Comparison of ENCODE assay signal across 8 cellular contexts in genomic region chr19:40604647-40605200, GRCh38. TPM values are rescaled to one million over a fixed set of nuclear protein-coding genes. Genes with fewer than 3 reads are reported as not detected.
DNase-seq lines count a peak whose midpoint lies in the region; ATAC-seq, FAIRE-seq and TF ChIP-seq lines count a peak whose summit lies in the region.

No MANE protein-coding gene starts in this region.

- H3K4me1 ChIP-seq in H1 (replicated peaks in 1 of 4; ENCODE audit: control insufficient read depth in 3 of 4, insufficient read depth in 4 of 4, low read length in 3 of 4) (peaks cover 9 to 43% (median 25%) of the 10 kb centered on the region in 4 experiments), ovary (ENCODE audit: insufficient read depth) (peaks cover 13% of the 10 kb centered on the region)

- TF ChIP-seq RAD21 in H1 (IDR thresholded peaks at IDR 0.05 in 1 of 2, conservative IDR thresholded peaks at IDR 0.05 in 1 of 2; ENCODE audit: low read depth in 2 of 2, low read length in 2 of 2) = no peak

- H3K27me3 ChIP-seq in H1 (replicated peaks in 1 of 4; ENCODE audit: control insufficient read depth in 3 of 4, extremely low read depth in 1 of 4, insufficient read depth in 3 of 4, low read length in 3 of 4) = peaks cover 6 to 56% (median 51%) of the 10 kb centered on the region in 4 experiments
- H3K27me3 ChIP-seq in ovary = no peaks in the 10 kb centered on the region

- TF ChIP-seq POLR2A in H1 (IDR thresholded peaks at IDR 0.05; ENCODE audit: control extremely low read depth in 1 of 2, low read depth in 2 of 2, low read length in 2 of 2) (no peak), ovary (IDR thresholded peaks at IDR 0.05) (no peak)

- H3K4me2 ChIP-seq in H1 (ENCODE audit: insufficient read depth in 1 of 2, low read depth in 2 of 2, low read length in 2 of 2) = peak overlapping the region; percentile 82 to 97

- ATAC-seq in GM18511 (IDR thresholded peaks at IDR 0.05; ENCODE audit: unreplicated experiment) = no peak

- no peaks in the 10 kb centered on the region for H3K79me2 ChIP-seq in H1 (ENCODE audit: control insufficient read depth in 1 of 2, insufficient read depth in 2 of 2, low read length in 2 of 2)

- H4K91ac ChIP-seq in H1 (replicated peaks; ENCODE audit: insufficient read length, low read length) = no peak overlapping the region

- FAIRE-seq in H1 (lab: Jason Lieb, UNC) = no peak

- no peak overlapping the region for H2BK12ac ChIP-seq in H1 (ENCODE audit: low read depth, low read length)

- TF ChIP-seq EP300 in H1 (IDR thresholded peaks at IDR 0.05; ENCODE audit: borderline replicate concordance in 1 of 2, low read depth in 2 of 2, low read length in 2 of 2) (no peak), ovary (IDR thresholded peaks at IDR 0.05) (no peak)

- H3K9me3 ChIP-seq in H1 (ENCODE audit: insufficient read depth in 2 of 2, low read depth in 1 of 2, low read length in 1 of 2) = no peaks in the 10 kb centered on the region
- no peaks in the 10 kb centered on the region for H3K9me3 ChIP-seq in ovary

- H2BK120ac ChIP-seq in H1 (replicated peaks; ENCODE audit: low read depth, low read length) = no peak overlapping the region

- no peak overlapping the region for H4K8ac ChIP-seq in H1 (ENCODE audit: extremely low read depth, insufficient read depth, low read length)

- no peak overlapping the region for H3K4ac ChIP-seq in H1 (replicated peaks; ENCODE audit: insufficient read length, low read depth, low read length)

- 42% methylated on average over 25 of the region's 27 CpGs; no CpG with 5 or more reads in 1 of the 2 experiments for WGBS in H1 (ENCODE audit: extremely low coverage in 1 of 2, insufficient coverage in 1 of 2, insufficient read length in 1 of 2, insufficient replicate concordance in 2 of 2, low coverage in 1 of 2, low lambda C conversion rate in 2 of 2, missing lambda C conversion rate in 1 of 2), 2 experiments
- WGBS in ovary, 3 donors = 41 to 54% (median 45%) methylated on average over 17 to 27 of the region's 27 CpGs

- DNase-seq in DMS53 (lab: John Stamatoyannopoulos, UW) (peak; percentile 84), NCI-H2227 treated with DMSO at 0.1 percent for 48 hours (lab: John Stamatoyannopoulos, UW) (peak; percentile 42), H1 (ENCODE audit: low read depth in 1 of 2, low spot score in 2 of 2) (no peak), ovary (peak; percentile 49 to 76 (median 73)), HPDE6-E6E7 (ENCODE audit: extremely low spot score) (no peak), SKM-1 (lab: John Stamatoyannopoulos, UW; ENCODE audit: unreplicated experiment) (no peak)
- DNase-seq in central memory CD4-positive, alpha-beta T cell = no peak

- H3K14ac ChIP-seq in H1 (ENCODE audit: insufficient read length) = no peak overlapping the region

- no peak overlapping the region for H2BK5ac ChIP-seq in H1 (ENCODE audit: low read depth, low read length)

- H2BK15ac ChIP-seq in H1 (ENCODE audit: low read length) = no peak overlapping the region

- H3K4me3 ChIP-seq in H1 (ENCODE audit: extremely low read depth in 1 of 4, insufficient read depth in 2 of 4, low read depth in 3 of 4, low read length in 4 of 4) (peak overlapping the region; percentile 23 to 61 (median 40); a peak in 7 of 8 replicates), ovary (peak overlapping the region; percentile 34)

- POLR2A ChIA-PET in H1 (lab: Charles Lee; ENCODE audit: partially characterized antibody) = interaction anchor here (0.6 to 4.4 kb wide), 7 partner anchors 10 to 1091 kb away, joined by 3 to 30 read pairs (median 7); no protein-coding TSS in a partner anchor

- 0 out of 2 replicates have a peak, but pooled peaks cover 2% of the 10 kb centered on the region for H3K79me1 ChIP-seq in H1 (ENCODE audit: low read depth, low read length)

- intact Hi-C loops in ovary (cut with DNase I) = loop anchor here in 3 of 4 donors (5.0 to 10.0 kb wide), 2 partner anchors 140 to 182 kb away; partner anchors contain the start of genes BLVRB (in 2 of the 3) and SPTBN4 (in 2 of the 3)

- no peak overlapping the region for H3K9ac ChIP-seq in H1 (replicated peaks in 1 of 4; ENCODE audit: extremely low read depth in 1 of 4, low read depth in 3 of 4, low read length in 3 of 4)

- TF ChIP-seq CTCF in H1 (IDR thresholded peaks at IDR 0.05; ENCODE audit: control extremely low read depth in 1 of 3, insufficient read depth in 1 of 3, low read depth in 1 of 3, low read length in 3 of 3) (no peak), ovary (IDR thresholded peaks at IDR 0.05) (no peak)

- no peak overlapping the region for H2AFZ ChIP-seq in H1 (ENCODE audit: low read length)

- H3K27ac ChIP-seq in H1 (ENCODE audit: low read depth, low read length) (no peak overlapping the region), ovary (peak overlapping the region in 1 of 2 donors; percentile 87)

- no peak overlapping the region for H3K56ac ChIP-seq in H1 (replicated peaks; ENCODE audit: insufficient read length, low read depth, low read length)

- H2AK5ac ChIP-seq in H1 (ENCODE audit: low read depth, low read length) = no peak overlapping the region

- no peak overlapping the region for H3K18ac ChIP-seq in H1 (ENCODE audit: extremely low read depth, low read length)

- peaks cover 29% of the 10 kb centered on the region; the same call in 1 of the 2 replicates for H3K23me2 ChIP-seq in H1 (ENCODE audit: low read depth, low read length)

- no peak overlapping the region for H4K5ac ChIP-seq in H1 (ENCODE audit: insufficient read length, low read depth, low read length)

- no peak overlapping the region for H3K23ac ChIP-seq in H1 (ENCODE audit: insufficient read length)

- CTCF ChIA-PET in H1 (lab: Charles Lee; ENCODE audit: partially characterized antibody) = interaction anchor here (1.0 to 11.3 kb wide), 9 partner anchors 10 to 75 kb away, joined by 3 to 100 read pairs (median 4); no protein-coding TSS in a partner anchor

- H3K36me3 ChIP-seq in H1 (ENCODE audit: control insufficient read depth in 2 of 4, insufficient read depth in 4 of 4, low read length in 3 of 4) = no peaks in the 10 kb centered on the region; a peak in 1 of 8 replicates
- H3K36me3 ChIP-seq in ovary = no peaks in the 10 kb centered on the region

- H4K20me1 ChIP-seq in H1 (replicated peaks in 1 of 2; ENCODE audit: control insufficient read depth in 1 of 2, insufficient read depth in 2 of 2, low read length in 2 of 2) = peaks cover 3 to 7% of the 10 kb centered on the region in 2 experiments

- no peak overlapping the region for H2BK20ac ChIP-seq in H1 (ENCODE audit: low read length)

TF ChIP-seq in H1, 55 proteins besides CTCF, POLR2A, EP300 and RAD21:
- TF ChIP-seq TAF7 (optimal IDR thresholded peaks at IDR 0.05; ENCODE audit: borderline replicate concordance, low read depth, low read length) (no peak), ATF3 (IDR thresholded peaks at IDR 0.05; ENCODE audit: insufficient read depth, low read depth, low read length) (no peak), KDM1A (IDR thresholded peaks at IDR 0.05; ENCODE audit: borderline replicate concordance, low read length) (peak; percentile 87), RBBP5 (IDR thresholded peaks at IDR 0.05; ENCODE audit: borderline replicate concordance, low read depth, low read length) (no peak), ZNF274 (IDR thresholded peaks at IDR 0.05; ENCODE audit: borderline replicate concordance, extremely low read depth, low read length) (no peak), CHD1 (IDR thresholded peaks at IDR 0.05; ENCODE audit: low read depth, low read length) (no peak), MAFK (IDR thresholded peaks at IDR 0.05; ENCODE audit: low read depth, low read length) (no peak)

RNA-seq across cellular contexts. Expression of gene LTBP4, which starts 3.6 kb away (rescaled TPM):
- total RNA-seq in H1 (2021; fragmentation: NEBNext Ultra II Directional; extraction: Animal tissue kit (Norgen Biotek cat#: 25700)) = 75.3 and 77.1 TPM in 2 replicates
- polyA plus RNA-seq in H1 (2011; rRNA removed) = 54.5 and 111 TPM in 2 replicates
- 68.6 TPM for polyA plus RNA-seq in H1 (2011; cell fraction: cytosol; rRNA removed)
- polyA plus RNA-seq in H1 (2011; cell fraction: nucleus; rRNA removed) = 270 TPM
- 51.9 to 154 TPM (median 115 TPM) in 4 replicates for polyA plus RNA-seq in H1 (2012, experiment 1 of 2)
- 94.0 TPM for polyA plus RNA-seq in H1 (2012, experiment 2 of 2)
- 67.1 TPM for polyA plus RNA-seq in H1 (2013, experiment 1 of 2)
- 56.9 TPM for polyA plus RNA-seq in H1 (2013, experiment 2 of 2)
- polyA minus RNA-seq in H1 (2011; rRNA and poly(A)+ RNA removed) = 21.2 and 23.9 TPM in 2 replicates
- 61.7 TPM for polyA minus RNA-seq in H1 (2011; cell fraction: cytosol; rRNA and poly(A)+ RNA removed)
- 58.2 TPM for polyA minus RNA-seq in H1 (2011; cell fraction: nucleus; rRNA and poly(A)+ RNA removed)
- 100 to 1,000 TPM; 214 to 840 (median 547) TPM for total RNA-seq in ovary
- 100 to 1,000 TPM; 152 to 488 TPM for polyA plus RNA-seq in ovary

RNA-seq across cellular contexts. Expression of gene SHKBP1, which starts 28.1 kb away (rescaled TPM):
- total RNA-seq in H1 (2021; fragmentation: NEBNext Ultra II Directional; extraction: Animal tissue kit (Norgen Biotek cat#: 25700)) = 72.8 and 74.6 TPM in 2 replicates
- polyA plus RNA-seq in H1 (2011; rRNA removed) = 98.8 and 158 TPM in 2 replicates
- polyA plus RNA-seq in H1 (2011; cell fraction: cytosol; rRNA removed) = 81.1 TPM
- polyA plus RNA-seq in H1 (2011; cell fraction: nucleus; rRNA removed) = 207 TPM
- polyA plus RNA-seq in H1 (2012, experiment 1 of 2) = 79.8 to 106 TPM (median 102 TPM) in 4 replicates
- polyA plus RNA-seq in H1 (2012, experiment 2 of 2) = 95.8 TPM
- polyA plus RNA-seq in H1 (2013, experiment 1 of 2) = 79.2 TPM
- 73.3 TPM for polyA plus RNA-seq in H1 (2013, experiment 2 of 2)
- polyA minus RNA-seq in H1 (2011; rRNA and poly(A)+ RNA removed) = 44.1 and 59.2 TPM in 2 replicates
- 83.1 TPM for polyA minus RNA-seq in H1 (2011; cell fraction: cytosol; rRNA and poly(A)+ RNA removed)
- polyA minus RNA-seq in H1 (2011; cell fraction: nucleus; rRNA and poly(A)+ RNA removed) = 68.1 TPM
- 10 to 100 TPM; 23.4 to 48.7 (median 33.8) TPM for total RNA-seq in ovary
- polyA plus RNA-seq in ovary = 10 to 100 TPM; 16.3 to 34.8 TPM

Comparison
In these comparisons a context has a peak if more than half of its experiments do, and no peak if none do; other contexts are left out.
1. DNase-seq: peak in DMS53 (single experiment), NCI-H2227 treated with DMSO at 0.1 percent for 48 hours (single experiment) and ovary (5 of 5); none in H1 (0 of 2), central memory CD4-positive, alpha-beta T cell (single experiment), HPDE6-E6E7 (single experiment) and SKM-1 (single experiment).